ENCODE assay signal across 20 cellular contexts in the genomic region with DNA sequence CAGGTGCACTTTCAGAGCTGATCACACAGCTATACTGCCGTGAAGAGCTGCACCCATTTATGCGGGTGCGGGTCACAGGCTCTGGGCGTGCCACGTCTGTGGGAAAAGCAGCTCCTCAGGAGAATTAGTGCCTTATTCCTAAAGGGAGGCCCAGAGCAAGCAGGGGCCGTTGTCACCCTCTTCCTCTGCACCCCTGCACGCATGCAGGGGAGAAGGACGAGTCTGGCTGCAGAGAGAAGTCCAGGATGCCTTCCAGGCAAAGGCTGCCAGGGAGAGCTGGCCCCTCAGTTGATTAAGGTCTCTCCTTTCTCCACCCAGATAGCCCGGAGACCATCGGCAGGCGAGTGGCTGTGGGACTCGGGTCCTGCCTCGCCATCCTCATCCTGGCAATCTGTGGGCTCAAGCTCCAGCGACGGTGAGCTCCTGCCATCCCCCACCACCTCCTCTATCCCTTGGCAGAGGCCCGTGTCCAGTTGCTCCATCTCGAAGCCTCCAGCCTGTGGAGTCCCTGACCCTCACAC. TPM values are rescaled to one million over a fixed set of nuclear protein-coding genes. Genes with fewer than 3 reads are reported as not detected.
DNase-seq lines count a peak whose midpoint lies in the region; FAIRE-seq and TF ChIP-seq lines count a peak whose summit lies in the region.
"Had no signal": no experiment of that assay in that cellular context is flagged by ENCODE, and none has a peak within 500 bp of the region (broad histone marks: within the 10 kb centered on the region; RNA-seq: fewer than 3 reads in every experiment).

No MANE protein-coding gene starts in this region.

- no peak overlapping the region for H3K27ac Mint-ChIP-seq in activated CD4-positive, alpha-beta memory T cell treated with anti-CD3 and anti-CD28 coated beads for 36 hours
- no peak overlapping the region for H3K27ac Mint-ChIP-seq in activated CD4-positive, alpha-beta memory T cell treated with anti-CD3 and anti-CD28 coated beads, Interleukin-2, amount 10 ng/mL, durations not matched to agents 7 days and 5 days
- H3K27ac Mint-ChIP-seq: activated naive CD4-positive, alpha-beta T cell treated with anti-CD3 and anti-CD28 coated beads, Interleukin-2, amount 50 U/mL, for 24 hours; CD4-positive, alpha-beta T cell; WTC11 had no signal

- H3K27ac ChIP-seq in esophagus muscularis mucosa (replicated peaks in 1 of 4) = no peak overlapping the region
- H3K27ac ChIP-seq in spleen = no peak overlapping the region
- H3K27ac ChIP-seq: brain microvascular endothelial cell had no signal

- peak; percentile 7 for DNase-seq in activated CD4-positive, alpha-beta memory T cell treated with anti-CD3 and anti-CD28 coated beads for 36 hours
- no peak for DNase-seq in activated CD4-positive, alpha-beta memory T cell treated with anti-CD3 and anti-CD28 coated beads, Interleukin-2, amount 10 ng/mL, durations not matched to agents 7 days and 5 days
- DNase-seq in esophagus muscularis mucosa (ENCODE audit: extremely low spot score) = peak; percentile 34
- DNase-seq in spleen = peak; percentile 70
- DNase-seq in H54 (ENCODE audit: insufficient read length, low spot score) = no peak
- no peak for DNase-seq in NCI-H1092 treated with DMSO at 0.1 percent for 48 hours (lab: John Stamatoyannopoulos, UW)
- DNase-seq: 8988T; brain microvascular endothelial cell; DMS79 treated with DMSO at 0.1 percent for 48 hours; IMR-90; NCI-H2107; NCI-H82; stimulated activated CD4-positive, alpha-beta T cell treated with anti-CD3 and anti-CD28 coated beads, Interleukin-15, amount 100 ng/mL, for 24 hours; SW 1271 had no signal

- H3K36me3 ChIP-seq in esophagus muscularis mucosa (no peaks in the 10 kb centered on the region), spleen (peaks cover 0 to 63% (median 4%) of the 10 kb centered on the region in 6 donors)
- H3K36me3 ChIP-seq: brain microvascular endothelial cell had no signal

- CTCF ChIA-PET in activated CD4-positive, alpha-beta memory T cell treated with anti-CD3 and anti-CD28 coated beads for 36 hours (lab: Charles Lee) = no interaction called here
- CTCF ChIA-PET in activated CD4-positive, alpha-beta memory T cell treated with anti-CD3 and anti-CD28 coated beads, Interleukin-2, amount 10 ng/mL, durations not matched to agents 7 days and 5 days (lab: Charles Lee) = interaction anchor here (0.6 kb wide), 1 partner anchor 632 kb away, joined by 3 read pairs; no protein-coding TSS in a partner anchor

- H3K4me3 ChIP-seq in esophagus muscularis mucosa (no peak overlapping the region), spleen (no peak overlapping the region)

- peak overlapping the region; percentile 12 for H3K4me3 Mint-ChIP-seq in activated CD4-positive, alpha-beta memory T cell treated with anti-CD3 and anti-CD28 coated beads for 36 hours
- no peak overlapping the region for H3K4me3 Mint-ChIP-seq in activated CD4-positive, alpha-beta memory T cell treated with anti-CD3 and anti-CD28 coated beads, Interleukin-2, amount 10 ng/mL, durations not matched to agents 7 days and 5 days
- H3K4me3 Mint-ChIP-seq: activated naive CD4-positive, alpha-beta T cell treated with anti-CD3 and anti-CD28 coated beads, Interleukin-2, amount 50 U/mL, for 24 hours; CD4-positive, alpha-beta T cell; WTC11 had no signal

- peaks cover 39% of the 10 kb centered on the region for H3K4me1 Mint-ChIP-seq in activated CD4-positive, alpha-beta memory T cell treated with anti-CD3 and anti-CD28 coated beads for 36 hours (ENCODE audit: low read depth)
- peaks cover 26% of the 10 kb centered on the region for H3K4me1 Mint-ChIP-seq in activated CD4-positive, alpha-beta memory T cell treated with anti-CD3 and anti-CD28 coated beads, Interleukin-2, amount 10 ng/mL, durations not matched to agents 7 days and 5 days

- FAIRE-seq in H54 (lab: Jason Lieb, UNC) = no peak

- WGBS in esophagus muscularis mucosa = 82% methylated on average over 15 of the region's 17 CpGs
- WGBS in spleen, 5 donors = 80 to 88% (median 85%) methylated on average over 16 to 17 of the region's 17 CpGs

- TF ChIP-seq CTCF in esophagus muscularis mucosa (IDR thresholded peaks at IDR 0.05) (no peak), spleen (IDR thresholded peaks at IDR 0.05 in 8 of 11, conservative IDR thresholded peaks at IDR 0.05 in 3 of 11) (no peak)

- peaks cover 0 to 32% (median 0%) of the 10 kb centered on the region in 4 donors for H3K27me3 ChIP-seq in esophagus muscularis mucosa
- peaks cover 0 to 11% (median 0%) of the 10 kb centered on the region in 7 donors for H3K27me3 ChIP-seq in spleen (replicated peaks in 1 of 7)
- H3K27me3 ChIP-seq: brain microvascular endothelial cell had no signal

- no peaks in the 10 kb centered on the region for H3K36me3 Mint-ChIP-seq in activated CD4-positive, alpha-beta memory T cell treated with anti-CD3 and anti-CD28 coated beads for 36 hours
- H3K36me3 Mint-ChIP-seq in activated CD4-positive, alpha-beta memory T cell treated with anti-CD3 and anti-CD28 coated beads, Interleukin-2, amount 10 ng/mL, durations not matched to agents 7 days and 5 days (ENCODE audit: low read depth) = no peaks in the 10 kb centered on the region
- H3K36me3 Mint-ChIP-seq: activated naive CD4-positive, alpha-beta T cell treated with anti-CD3 and anti-CD28 coated beads, Interleukin-2, amount 50 U/mL, for 24 hours; WTC11 had no signal

- intact Hi-C loops in activated CD4-positive, alpha-beta memory T cell treated with anti-CD3 and anti-CD28 coated beads for 36 hours (cut with micrococcal nuclease) = loop anchor here (5.0 kb wide), 1 partner anchor 203 kb away; a partner anchor contains a TSS
- intact Hi-C loops in esophagus muscularis mucosa (cut with DNase I) (no loop called here), spleen (cut with DNase I; ENCODE audit: low total_unique reads) (no loop called here)

- H3K9me3 Mint-ChIP-seq in activated CD4-positive, alpha-beta memory T cell treated with anti-CD3 and anti-CD28 coated beads for 36 hours = no peaks in the 10 kb centered on the region
- H3K9me3 Mint-ChIP-seq in activated CD4-positive, alpha-beta memory T cell treated with anti-CD3 and anti-CD28 coated beads, Interleukin-2, amount 10 ng/mL, durations not matched to agents 7 days and 5 days = no peaks in the 10 kb centered on the region
- H3K9me3 Mint-ChIP-seq: activated naive CD4-positive, alpha-beta T cell treated with anti-CD3 and anti-CD28 coated beads, Interleukin-2, amount 50 U/mL, for 24 hours; CD4-positive, alpha-beta T cell; WTC11 had no signal

- POLR2A ChIA-PET in activated CD4-positive, alpha-beta memory T cell treated with anti-CD3 and anti-CD28 coated beads for 36 hours (lab: Charles Lee) = no interaction called here
- POLR2A ChIA-PET in activated CD4-positive, alpha-beta memory T cell treated with anti-CD3 and anti-CD28 coated beads, Interleukin-2, amount 10 ng/mL, durations not matched to agents 7 days and 5 days (lab: Charles Lee) = interaction anchor here (0.9 kb wide), 1 partner anchor 9 kb away, joined by 3 read pairs; no protein-coding TSS in a partner anchor

- no peaks in the 10 kb centered on the region for H3K4me1 ChIP-seq in esophagus muscularis mucosa
- peaks cover 24 to 100% (median 58%) of the 10 kb centered on the region in 6 donors for H3K4me1 ChIP-seq in spleen

- no peak for TF ChIP-seq POLR2A in esophagus muscularis mucosa (IDR thresholded peaks at IDR 0.05; ENCODE audit: low read depth)
- no peak for TF ChIP-seq POLR2A in spleen (IDR thresholded peaks at IDR 0.05)
- TF ChIP-seq POLR2A in H54 (IDR thresholded peaks at IDR 0.05; ENCODE audit: low read depth, low read length) = no peak

- TF ChIP-seq EP300 in esophagus muscularis mucosa (IDR thresholded peaks at IDR 0.05) = no peak

- peaks cover 2% of the 10 kb centered on the region for H3K27me3 Mint-ChIP-seq in activated CD4-positive, alpha-beta memory T cell treated with anti-CD3 and anti-CD28 coated beads for 36 hours
- H3K27me3 Mint-ChIP-seq in activated CD4-positive, alpha-beta memory T cell treated with anti-CD3 and anti-CD28 coated beads, Interleukin-2, amount 10 ng/mL, durations not matched to agents 7 days and 5 days = peaks cover 49% of the 10 kb centered on the region
- H3K27me3 Mint-ChIP-seq: activated naive CD4-positive, alpha-beta T cell treated with anti-CD3 and anti-CD28 coated beads, Interleukin-2, amount 50 U/mL, for 24 hours had no signal

- H3K9me3 ChIP-seq in esophagus muscularis mucosa = no peaks in the 10 kb centered on the region
- H3K9me3 ChIP-seq in spleen = no peaks in the 10 kb centered on the region

RNA-seq across cellular contexts. Expression of a gene that starts 3.1 kb away (rescaled TPM):
- under 1 TPM in 1 of 2 experiments, not detected in 1; 0.12 TPM for total RNA-seq in activated CD4-positive, alpha-beta memory T cell treated with anti-CD3 and anti-CD28 coated beads for 36 hours
- total RNA-seq in activated CD4-positive, alpha-beta memory T cell treated with anti-CD3 and anti-CD28 coated beads, Interleukin-2, amount 10 ng/mL, durations not matched to agents 7 days and 5 days = not detected
- total RNA-seq in esophagus muscularis mucosa (not detected), spleen (under 1 TPM in 4 of 7 donors, not detected in 3; 0.16 to 0.32 (median 0.28) TPM)
- polyA plus RNA-seq in spleen = under 1 TPM; 0.18 to 0.52 (median 0.26) TPM
- total RNA-seq: CD4-positive, alpha-beta T cell; fibroblast of lung; IMR-90; pulmonary artery endothelial cell; subcutaneous adipose tissue had no signal
- polyA plus RNA-seq: fibroblast of lung, IMR-90 had no signal

RNA-seq across cellular contexts. Expression of a gene that starts 13.7 kb away (rescaled TPM):
- total RNA-seq in activated CD4-positive, alpha-beta memory T cell treated with anti-CD3 and anti-CD28 coated beads for 36 hours = 1 to 10 TPM; 1.1 TPM
- total RNA-seq in activated CD4-positive, alpha-beta memory T cell treated with anti-CD3 and anti-CD28 coated beads, Interleukin-2, amount 10 ng/mL, durations not matched to agents 7 days and 5 days = under 1 TPM; 0.63 to 0.78 TPM
- total RNA-seq in esophagus muscularis mucosa (1 to 10 TPM in 1 of 4 donors, under 1 TPM in 1, not detected in 2; 0.17 to 2.3 TPM), spleen (1 to 10 TPM in 4 of 7 donors, under 1 TPM in 2, not detected in 1; 0.55 to 3.2 (median 2.0) TPM)
- polyA plus RNA-seq in spleen = under 1 TPM; 0.30 to 0.45 (median 0.33) TPM
- total RNA-seq: CD4-positive, alpha-beta T cell; fibroblast of lung; IMR-90; pulmonary artery endothelial cell; WTC11 had no signal
- polyA plus RNA-seq: fibroblast of lung, IMR-90 had no signal

RNA-seq across cellular contexts. Expression of a gene that starts 15.6 kb away (rescaled TPM):
- total RNA-seq in activated CD4-positive, alpha-beta memory T cell treated with anti-CD3 and anti-CD28 coated beads for 36 hours = 1 to 10 TPM in 1 of 2 experiments, under 1 TPM in 1; 0.75 to 1.2 TPM
- total RNA-seq in activated CD4-positive, alpha-beta memory T cell treated with anti-CD3 and anti-CD28 coated beads, Interleukin-2, amount 10 ng/mL, durations not matched to agents 7 days and 5 days = under 1 TPM; 0.63 to 0.76 TPM
- total RNA-seq in esophagus muscularis mucosa = 10 to 100 TPM in 1 of 4 donors, 1 to 10 TPM in 3; 2.3 to 12.5 (median 3.7) TPM
- total RNA-seq in spleen = 100 to 1,000 TPM; 251 to 446 (median 339) TPM
- 100 to 1,000 TPM; 292 to 445 (median 394) TPM for polyA plus RNA-seq in spleen
- total RNA-seq: pulmonary artery endothelial cell had no signal

RNA-seq across cellular contexts. Expression of a gene that starts 26.3 kb away (rescaled TPM):
- under 1 TPM in 1 of 2 experiments, not detected in 1; 0.17 TPM for total RNA-seq in activated CD4-positive, alpha-beta memory T cell treated with anti-CD3 and anti-CD28 coated beads for 36 hours
- under 1 TPM in 1 of 2 experiments, not detected in 1; 0.13 TPM for total RNA-seq in activated CD4-positive, alpha-beta memory T cell treated with anti-CD3 and anti-CD28 coated beads, Interleukin-2, amount 10 ng/mL, durations not matched to agents 7 days and 5 days
- total RNA-seq in esophagus muscularis mucosa = under 1 TPM in 1 of 4 donors, not detected in 3; 0.17 TPM
- under 1 TPM in 3 of 7 donors, not detected in 4; 0.60 to 0.67 (median 0.66) TPM for total RNA-seq in spleen
- polyA plus RNA-seq in spleen = under 1 TPM in 1 of 3 donors, not detected in 2; 0.09 TPM
- total RNA-seq: fibroblast of lung, IMR-90, pulmonary artery endothelial cell, WTC11 had no signal
- polyA plus RNA-seq: fibroblast of lung, IMR-90 had no signal

RNA-seq across cellular contexts. Expression of a gene that starts 52.6 kb away (rescaled TPM):
- total RNA-seq in activated CD4-positive, alpha-beta memory T cell treated with anti-CD3 and anti-CD28 coated beads for 36 hours = under 1 TPM; 0.43 to 0.44 TPM
- total RNA-seq in activated CD4-positive, alpha-beta memory T cell treated with anti-CD3 and anti-CD28 coated beads, Interleukin-2, amount 10 ng/mL, durations not matched to agents 7 days and 5 days = not detected
- total RNA-seq in esophagus muscularis mucosa (1 to 10 TPM in 2 of 4 donors, under 1 TPM in 1, not detected in 1; 0.65 to 2.4 (median 1.2) TPM), spleen (10 to 100 TPM in 3 of 7 donors, under 1 TPM in 2, not detected in 2; 0.26 to 55.2 (median 35.1) TPM)
- polyA plus RNA-seq in spleen = under 1 TPM; 0.07 to 0.42 (median 0.16) TPM
- total RNA-seq: CD4-positive, alpha-beta T cell; IMR-90; pulmonary artery endothelial cell; subcutaneous adipose tissue had no signal
- polyA plus RNA-seq: fibroblast of lung, IMR-90 had no signal

Comparison
In these comparisons a context has a peak if more than half of its experiments do, and no peak if none do; other contexts are left out.
1. DNase-seq: peak in activated CD4-positive, alpha-beta memory T cell treated with anti-CD3 and anti-CD28 coated beads for 36 hours (single experiment), esophagus muscularis mucosa (single experiment) and spleen (single experiment); none in activated CD4-positive, alpha-beta memory T cell treated with anti-CD3 and anti-CD28 coated beads, Interleukin-2, amount 10 ng/mL, durations not matched to agents 7 days and 5 days (single experiment), H54 (single experiment) and NCI-H1092 treated with DMSO at 0.1 percent for 48 hours (single experiment).
2. RNA of a gene that starts 15.6 kb away (total RNA-seq): 251 to 446 TPM in spleen; 2.3 to 12.5 TPM in esophagus muscularis mucosa, 0.75 to 1.2 TPM in activated CD4-positive, alpha-beta memory T cell treated with anti-CD3 and anti-CD28 coated beads for 36 hours and 0.63 to 0.76 TPM in activated CD4-positive, alpha-beta memory T cell treated with anti-CD3 and anti-CD28 coated beads, Interleukin-2, amount 10 ng/mL, durations not matched to agents 7 days and 5 days; every median in the first group is over 10 times any median in the second.